In the genomic region with DNA sequence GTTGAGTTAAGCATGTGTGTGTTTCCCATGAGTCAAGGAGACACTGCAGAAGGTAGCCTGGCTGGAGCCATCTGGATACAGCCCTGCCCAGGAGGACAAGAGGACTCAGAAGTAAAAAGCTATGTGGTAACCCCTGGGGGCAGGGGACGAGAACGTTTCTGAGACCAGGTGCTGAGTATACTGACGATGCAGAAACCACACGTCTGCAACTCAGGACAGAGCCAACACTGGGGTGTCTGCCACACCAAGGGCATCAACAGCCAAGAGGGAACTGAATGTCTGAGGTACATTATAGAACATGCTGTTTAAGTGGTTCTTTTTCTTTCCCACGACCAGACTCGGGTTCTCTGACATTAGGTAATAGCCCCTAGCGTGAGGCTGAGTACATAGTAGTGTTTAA, we compare ENCODE assay signal across 19 cellular contexts.
DNase-seq lines count a peak whose midpoint lies in the region; ATAC-seq and TF ChIP-seq lines count a peak whose summit lies in the region.
"Had no signal": no experiment of that assay in that cellular context is flagged by ENCODE, and none has a peak within 500 bp of the region (broad histone marks: within the 10 kb centered on the region; RNA-seq: fewer than 3 reads in every experiment).

No MANE protein-coding gene starts in this region.

- H4K91ac ChIP-seq in mesenchymal stem cell (ENCODE audit: low read length): no peak overlapping the region

- peak; percentile 0 for DNase-seq in Jurkat, Clone E6-1 (ENCODE audit: low read depth, low spot score)
- DNase-seq in activated B cell treated with CpG ODN at 0.5 μM for 24 hours (no peak), mesenchymal stem cell (no peak), aorta (no peak), head of caudate nucleus (no peak), NCI-H345 treated with DMSO at 0.1 percent for 48 hours (lab: John Stamatoyannopoulos, UW; ENCODE audit: unreplicated experiment) (no peak), GM10266 (ENCODE audit: extremely low spot score) (no peak)
- DNase-seq: ACHN; CD4-positive, CD25-positive, alpha-beta regulatory T cell; DMS53; EL; NCI-H1436; NCI-H2029; NCI-H446; NCI-H526 treated with DMSO at 0.1 percent for 48 hours; SHP77 had no signal

- H3K9me3 Mint-ChIP-seq in activated B cell treated with CpG ODN at 0.5 μM for 24 hours: no peaks in the 10 kb centered on the region
- H3K9me3 Mint-ChIP-seq: CD4-positive, CD25-positive, alpha-beta regulatory T cell had no signal

- no peak overlapping the region for H2BK15ac ChIP-seq in mesenchymal stem cell (ENCODE audit: low read depth, poor library complexity, severe bottlenecking)

- no peak overlapping the region for H3K4ac ChIP-seq in mesenchymal stem cell (ENCODE audit: low read depth in 1 of 2, low read length in 2 of 2)

- no peak overlapping the region for H2AFZ ChIP-seq in mesenchymal stem cell (ENCODE audit: low read depth, low read length)

- H2AK5ac ChIP-seq in mesenchymal stem cell (ENCODE audit: low read length, severe bottlenecking): peak overlapping the region; percentile 48

- no peak overlapping the region for H4K8ac ChIP-seq in mesenchymal stem cell (ENCODE audit: low read length)

- CTCF ChIA-PET in activated B cell treated with CpG ODN at 0.5 μM for 24 hours (lab: Charles Lee): no interaction called here

- H3K79me1 ChIP-seq in mesenchymal stem cell (replicated peaks; ENCODE audit: low read length, poor library complexity, severe bottlenecking): peaks cover 7% of the 10 kb centered on the region

- no peak overlapping the region for H2BK12ac ChIP-seq in mesenchymal stem cell (ENCODE audit: low read length in 2 of 2)

- no peak overlapping the region for H2BK120ac ChIP-seq in mesenchymal stem cell (ENCODE audit: low read depth, low read length)

- 86% methylated on average over 4 of the region's 7 CpGs for WGBS in mesenchymal stem cell
- 13 to 30% methylated on average over 7 of the region's 7 CpGs for WGBS in aorta, 2 donors

- no peak overlapping the region for H3K4me2 ChIP-seq in mesenchymal stem cell (ENCODE audit: low read length, poor library complexity, severe bottlenecking)
- H3K4me2 ChIP-seq: KMS-11 had no signal

- no peak overlapping the region for H3K4me3 ChIP-seq in Jurkat, Clone E6-1 (ENCODE audit: low read length)
- H3K4me3 ChIP-seq in mesenchymal stem cell (ENCODE audit: insufficient read depth in 1 of 2, low read depth in 1 of 2, low read length in 2 of 2) (no peak overlapping the region), aorta (ENCODE audit: low read length in 2 of 2) (no peak overlapping the region)
- H3K4me3 ChIP-seq: SK-N-MC had no signal

- H3K27me3 ChIP-seq in mesenchymal stem cell (ENCODE audit: control insufficient read depth in 1 of 2, insufficient read depth in 1 of 2, low read length in 2 of 2) (peaks cover 0 to 29% of the 10 kb centered on the region in 2 experiments), aorta (ENCODE audit: control insufficient read depth in 1 of 2, insufficient read depth in 2 of 2, low read length in 1 of 2) (no peaks in the 10 kb centered on the region)

- H3K36me3 ChIP-seq in mesenchymal stem cell (ENCODE audit: control insufficient read depth in 1 of 2, insufficient read depth in 2 of 2, low read depth in 1 of 2, low read length in 2 of 2) (no peaks in the 10 kb centered on the region), aorta (ENCODE audit: control insufficient read depth in 1 of 2, insufficient read depth in 2 of 2, low read length in 1 of 2) (no peaks in the 10 kb centered on the region)

- H3K36me3 Mint-ChIP-seq in activated B cell treated with CpG ODN at 0.5 μM for 24 hours (ENCODE audit: low read depth): no peaks in the 10 kb centered on the region

- H3K18ac ChIP-seq in mesenchymal stem cell (ENCODE audit: low read depth in 1 of 2, low read length in 2 of 2): peak overlapping the region in 1 of 2 experiments; percentile 40

- H3K4me1 ChIP-seq in mesenchymal stem cell (ENCODE audit: control insufficient read depth, insufficient read depth, low read depth, low read length): no peaks in the 10 kb centered on the region
- no peaks in the 10 kb centered on the region for H3K4me1 ChIP-seq in aorta (ENCODE audit: control insufficient read depth in 1 of 2, insufficient read depth in 2 of 2, low read length in 2 of 2)

- no peak overlapping the region for H3K27ac Mint-ChIP-seq in activated B cell treated with CpG ODN at 0.5 μM for 24 hours

- no peak overlapping the region for H3K23ac ChIP-seq in mesenchymal stem cell (ENCODE audit: low read length in 2 of 2)

- no peaks in the 10 kb centered on the region for H3K27me3 Mint-ChIP-seq in activated B cell treated with CpG ODN at 0.5 μM for 24 hours
- H3K27me3 Mint-ChIP-seq: CD4-positive, CD25-positive, alpha-beta regulatory T cell had no signal

- H3K4me1 Mint-ChIP-seq in activated B cell treated with CpG ODN at 0.5 μM for 24 hours: peaks cover 29% of the 10 kb centered on the region

- H3K9ac ChIP-seq in mesenchymal stem cell (ENCODE audit: low read length): no peak overlapping the region
- H3K9ac ChIP-seq: KMS-11 had no signal

- ATAC-seq in activated B cell treated with CpG ODN at 0.5 μM for 24 hours (ENCODE audit: low read depth): peak; percentile 45
- ATAC-seq in aorta (ENCODE audit: low FRiP score): no peak
- ATAC-seq: HepG2 had no signal

- H3K14ac ChIP-seq in mesenchymal stem cell (ENCODE audit: low read length in 2 of 2): no peak overlapping the region

- intact Hi-C loops in activated B cell treated with CpG ODN at 0.5 μM for 24 hours (cut with micrococcal nuclease) (loop anchor here (5.0 kb wide), 1 partner anchor 242 kb away; no protein-coding TSS in a partner anchor), aorta (cut with DNase I) (no loop called here), head of caudate nucleus (cut with DNase I) (no loop called here)

- POLR2A ChIA-PET in activated B cell treated with CpG ODN at 0.5 μM for 24 hours (lab: Charles Lee): interaction anchor here (1.1 kb wide), 1 partner anchor 13 kb away, joined by 3 read pairs; no protein-coding TSS in a partner anchor

- no peak overlapping the region for H2BK5ac ChIP-seq in mesenchymal stem cell (ENCODE audit: low read depth, low read length, poor library complexity, severe bottlenecking)

- TF ChIP-seq CTCF in activated B cell treated with CpG ODN at 0.5 μM for 24 hours (IDR thresholded peaks at IDR 0.05): no peak
- TF ChIP-seq CTCF in GM10266 (IDR thresholded peaks at IDR 0.05; ENCODE audit: control insufficient read depth, insufficient read depth, low read depth, missing control alignments): no peak

- H3K27ac ChIP-seq in mesenchymal stem cell (ENCODE audit: low read length, poor library complexity, severe bottlenecking) (no peak overlapping the region), aorta (ENCODE audit: low read depth in 1 of 2, low read length in 2 of 2) (peak overlapping the region; percentile 67 to 79)
- H3K27ac ChIP-seq: KMS-11, SK-N-MC had no signal

- H3K9me3 ChIP-seq in mesenchymal stem cell (ENCODE audit: control insufficient read depth, low read length) (no peaks in the 10 kb centered on the region), aorta (ENCODE audit: control insufficient read depth, low read length) (no peaks in the 10 kb centered on the region)

- no peak overlapping the region for H3K4me3 Mint-ChIP-seq in activated B cell treated with CpG ODN at 0.5 μM for 24 hours
- H3K4me3 Mint-ChIP-seq: CD4-positive, CD25-positive, alpha-beta regulatory T cell had no signal
